Comparison of ENCODE assay signal across 10 cellular contexts in genomic region chr15:35293353-35294130, GRCh38.
DNase-seq lines count a peak whose midpoint lies in the region; ATAC-seq and TF ChIP-seq lines count a peak whose summit lies in the region.
"Had no signal": no experiment of that assay in that cellular context is flagged by ENCODE, and none has a peak within 500 bp of the region (broad histone marks: within the 10 kb centered on the region; RNA-seq: fewer than 3 reads in every experiment).

No MANE protein-coding gene starts in this region.

- H3F3A ChIP-seq in GM23338 (replicated peaks; ENCODE audit: low read depth) (no peaks in the 10 kb centered on the region), PC-9 (ENCODE audit: insufficient read depth, low read depth) (no peaks in the 10 kb centered on the region)

- H3K4me1 Mint-ChIP-seq in GM23338: peaks cover 2% of the 10 kb centered on the region; the same call in 1 of the 3 replicates
- no peaks in the 10 kb centered on the region for H3K4me1 Mint-ChIP-seq in activated CD8-positive, alpha-beta T cell treated with anti-CD3 and anti-CD28 coated beads, Interleukin-2, amount 10 ng/mL, durations not matched to agents 7 days and 5 days (ENCODE audit: low read depth)
- H3K4me1 Mint-ChIP-seq in immature natural killer cell: no peaks in the 10 kb centered on the region

- peak; percentile 58 for DNase-seq in GM23338 (ENCODE audit: low spot score)
- peak; percentile 45 to 71 for DNase-seq in PC-9
- DNase-seq in fibroblast of mammary gland (ENCODE audit: low read depth): peak; percentile 84
- DNase-seq in retinal pigment epithelial cell (ENCODE audit: low read depth): peak; percentile 37
- DNase-seq in activated CD8-positive, alpha-beta T cell treated with anti-CD3 and anti-CD28 coated beads, Interleukin-2, amount 10 ng/mL, durations not matched to agents 7 days and 5 days: no peak
- no peak for DNase-seq in immature natural killer cell
- no peak for DNase-seq in retina
- DNase-seq: midbrain had no signal

- H3K4me3 Mint-ChIP-seq in GM23338 (no peak overlapping the region), immature natural killer cell (no peak overlapping the region)
- no peak overlapping the region for H3K4me3 Mint-ChIP-seq in activated CD8-positive, alpha-beta T cell treated with anti-CD3 and anti-CD28 coated beads, Interleukin-2, amount 10 ng/mL, durations not matched to agents 7 days and 5 days
- H3K4me3 Mint-ChIP-seq: activated naive CD8-positive, alpha-beta T cell had no signal

- H3K27me3 Mint-ChIP-seq in GM23338 (ENCODE audit: insufficient read depth, low read depth, poor library complexity): peaks cover 5% of the 10 kb centered on the region
- H3K27me3 Mint-ChIP-seq in activated CD8-positive, alpha-beta T cell treated with anti-CD3 and anti-CD28 coated beads, Interleukin-2, amount 10 ng/mL, durations not matched to agents 7 days and 5 days (ENCODE audit: low read depth): no peaks in the 10 kb centered on the region
- H3K27me3 Mint-ChIP-seq in immature natural killer cell (ENCODE audit: low read depth in 3 of 3): peaks cover 0 to 4% (median 2%) of the 10 kb centered on the region in 3 donors
- H3K27me3 Mint-ChIP-seq: activated naive CD8-positive, alpha-beta T cell had no signal

- no peak overlapping the region for H3K4me2 ChIP-seq in GM23338
- 0 out of 2 replicates have a peak overlapping the region, but pooled peaks have one; percentile 2 for H3K4me2 ChIP-seq in PC-9

- H3K9me3 Mint-ChIP-seq in GM23338 (no peaks in the 10 kb centered on the region), immature natural killer cell (peaks cover 0 to 9% (median 2%) of the 10 kb centered on the region in 6 donors)
- no peaks in the 10 kb centered on the region for H3K9me3 Mint-ChIP-seq in activated CD8-positive, alpha-beta T cell treated with anti-CD3 and anti-CD28 coated beads, Interleukin-2, amount 10 ng/mL, durations not matched to agents 7 days and 5 days (ENCODE audit: insufficient read depth)

- H3K27ac ChIP-seq in GM23338 (ENCODE audit: low read depth) (no peak overlapping the region), PC-9 (no peak overlapping the region; the same call in 1 of the 2 replicates)

- H3K4me1 ChIP-seq in GM23338 (ENCODE audit: insufficient read depth) (no peaks in the 10 kb centered on the region), PC-9 (replicated peaks; ENCODE audit: insufficient read depth) (peaks cover 17% of the 10 kb centered on the region; the same call in 1 of the 2 replicates)

- H3K9me3 ChIP-seq in PC-9 (ENCODE audit: insufficient read depth, low read depth): no peaks in the 10 kb centered on the region

- POLR2A ChIA-PET in PC-9 (lab: Charles Lee; ENCODE audit: unreplicated experiment): no interaction called here
- POLR2A ChIA-PET in activated CD8-positive, alpha-beta T cell treated with anti-CD3 and anti-CD28 coated beads, Interleukin-2, amount 10 ng/mL, durations not matched to agents 7 days and 5 days (lab: Charles Lee): no interaction called here

- H3K36me3 ChIP-seq in GM23338 (ENCODE audit: insufficient read depth): no peaks in the 10 kb centered on the region
- no peaks in the 10 kb centered on the region for H3K36me3 ChIP-seq in PC-9 (ENCODE audit: low read depth)

- no peaks in the 10 kb centered on the region for H3K9me2 ChIP-seq in GM23338 (ENCODE audit: insufficient read depth)
- H3K9me2 ChIP-seq in PC-9 (ENCODE audit: insufficient read depth): no peaks in the 10 kb centered on the region

- H3K79me2 ChIP-seq in GM23338 (replicated peaks; ENCODE audit: insufficient read depth): no peaks in the 10 kb centered on the region
- H3K79me2 ChIP-seq in PC-9 (ENCODE audit: low read depth): no peaks in the 10 kb centered on the region

- intact Hi-C loops in PC-9 (cut with micrococcal nuclease; ENCODE audit: unreplicated experiment): loop anchor here (10.0 kb wide), 1 partner anchor 401 kb away; no protein-coding TSS in a partner anchor

- H3K27ac Mint-ChIP-seq in GM23338 (no peak overlapping the region), immature natural killer cell (no peak overlapping the region)
- H3K27ac Mint-ChIP-seq in activated CD8-positive, alpha-beta T cell treated with anti-CD3 and anti-CD28 coated beads, Interleukin-2, amount 10 ng/mL, durations not matched to agents 7 days and 5 days: no peak overlapping the region
- H3K27ac Mint-ChIP-seq: activated naive CD8-positive, alpha-beta T cell had no signal

- ATAC-seq in GM23338 (peak; percentile 60), GM21529 (IDR thresholded peaks at IDR 0.05; ENCODE audit: unreplicated experiment) (no peak)
- no peak for ATAC-seq in activated CD8-positive, alpha-beta T cell treated with anti-CD3 and anti-CD28 coated beads, Interleukin-2, amount 10 ng/mL, durations not matched to agents 7 days and 5 days

- H3K36me3 Mint-ChIP-seq in GM23338 (ENCODE audit: low read depth) (no peaks in the 10 kb centered on the region), immature natural killer cell (no peaks in the 10 kb centered on the region)
- no peaks in the 10 kb centered on the region for H3K36me3 Mint-ChIP-seq in activated CD8-positive, alpha-beta T cell treated with anti-CD3 and anti-CD28 coated beads, Interleukin-2, amount 10 ng/mL, durations not matched to agents 7 days and 5 days (ENCODE audit: low read depth)
- H3K36me3 Mint-ChIP-seq: activated naive CD8-positive, alpha-beta T cell had no signal

- no peak overlapping the region for H2AFZ ChIP-seq in GM23338
- H2AFZ ChIP-seq in PC-9: no peak overlapping the region

- H3K4me3 ChIP-seq in GM23338 (no peak overlapping the region), PC-9 (no peak overlapping the region), fibroblast of mammary gland (ENCODE audit: control insufficient read depth, low read depth, low read length) (no peak overlapping the region), retinal pigment epithelial cell (ENCODE audit: low read length) (no peak overlapping the region)

- TF ChIP-seq CTCF in GM23338 (conservative IDR thresholded peaks at IDR 0.05; ENCODE audit: low read depth in 2 of 2): peak; percentile 28 to 47; a peak in 3 of 4 replicates
- TF ChIP-seq CTCF in PC-9 (conservative IDR thresholded peaks at IDR 0.05): peak; percentile 35; the same call in 1 of the 2 replicates
- peak; percentile 45 for TF ChIP-seq CTCF in fibroblast of mammary gland (conservative IDR thresholded peaks at IDR 0.05; ENCODE audit: control insufficient read depth, insufficient read depth, low read depth, low read length)
- TF ChIP-seq CTCF in retinal pigment epithelial cell (conservative IDR thresholded peaks at IDR 0.05; ENCODE audit: low read depth, low read length): peak; percentile 40

- H4K20me1 ChIP-seq in GM23338 (replicated peaks; ENCODE audit: insufficient read depth) (no peaks in the 10 kb centered on the region), PC-9 (ENCODE audit: insufficient read depth) (no peaks in the 10 kb centered on the region)

- CTCF ChIA-PET in PC-9 (lab: Charles Lee): interaction anchor here (1.6 kb wide), 1 partner anchor 151 kb away, joined by 4 read pairs; no protein-coding TSS in a partner anchor
- CTCF ChIA-PET in activated CD8-positive, alpha-beta T cell treated with anti-CD3 and anti-CD28 coated beads, Interleukin-2, amount 10 ng/mL, durations not matched to agents 7 days and 5 days (lab: Charles Lee): interaction anchor here (0.7 kb wide), 1 partner anchor 151 kb away, joined by 3 read pairs; no protein-coding TSS in a partner anchor

- H3K27me3 ChIP-seq in GM23338 (ENCODE audit: insufficient read depth) (no peaks in the 10 kb centered on the region), PC-9 (ENCODE audit: insufficient read depth, low read depth) (no peaks in the 10 kb centered on the region)

- BruUV-seq in PC-9 (replicated peaks; lab: Mats Ljungman, UMichigan): no TSS peak

TF ChIP-seq in GM23338, 12 proteins besides CTCF, POLR2A, EP300 and RAD21 (continues in another document):
- TF ChIP-seq NANOG (IDR thresholded peaks at IDR 0.05; ENCODE audit: borderline replicate concordance) (no peak), POLR2AphosphoS5 (IDR thresholded peaks at IDR 0.05; ENCODE audit: low read depth) (no peak), ZNF114 (CRISPR knock-in tag; IDR thresholded peaks at IDR 0.05) (no peak), STAT1 (IDR thresholded peaks at IDR 0.05; ENCODE audit: unreplicated experiment) (no peak)

Comparison
In these comparisons a context has a peak if more than half of its experiments do, and no peak if none do; other contexts are left out.
1. DNase-seq: peak in GM23338 (single experiment), PC-9 (2 of 2), fibroblast of mammary gland (single experiment) and retinal pigment epithelial cell (single experiment); none in activated CD8-positive, alpha-beta T cell treated with anti-CD3 and anti-CD28 coated beads, Interleukin-2, amount 10 ng/mL, durations not matched to agents 7 days and 5 days (single experiment), immature natural killer cell (0 of 3) and retina (single experiment).
2. Peak in every context shown above with its lines, with median percentiles within 50 percentile points of each other: CTCF ChIP-seq.